12 cellular contexts compared by ENCODE assay signal in genomic region chr14:56686416-56686815, GRCh38.
DNase-seq lines count a peak whose midpoint lies in the region; ATAC-seq and TF ChIP-seq lines count a peak whose summit lies in the region.
"Had no signal": no experiment of that assay in that cellular context is flagged by ENCODE, and none has a peak within 500 bp of the region (broad histone marks: within the 10 kb centered on the region; RNA-seq: fewer than 3 reads in every experiment).

No MANE protein-coding gene starts in this region.

- no peak for ATAC-seq in DND-41 (ENCODE audit: insufficient read depth, low read depth)
- ATAC-seq in HG03039 (IDR thresholded peaks at IDR 0.05; ENCODE audit: unreplicated experiment) = no peak
- ATAC-seq in GM21367 (IDR thresholded peaks at IDR 0.05; ENCODE audit: unreplicated experiment) = no peak
- ATAC-seq in GM21390 (IDR thresholded peaks at IDR 0.05; ENCODE audit: unreplicated experiment) = no peak
- ATAC-seq: T-helper 17 cell had no signal

- H3K27ac ChIP-seq in DND-41 (ENCODE audit: low read length) = no peak overlapping the region

- H3K4me3 ChIP-seq in DND-41 (ENCODE audit: low read depth in 1 of 2, low read length in 2 of 2) = no peak overlapping the region

- no peaks in the 10 kb centered on the region for H3K4me1 ChIP-seq in DND-41 (ENCODE audit: insufficient read depth, low read length)

- no peaks in the 10 kb centered on the region for H4K20me1 ChIP-seq in DND-41 (ENCODE audit: insufficient read depth, low read length)

- DNase-seq in DND-41 (no peak), NCI-H1694 (lab: John Stamatoyannopoulos, UW) (peak; percentile 22), cerebellar cortex (ENCODE audit: low spot score) (peak; percentile 63), midbrain (lab: John Stamatoyannopoulos, UW) (peak; percentile 11)
- no peak for DNase-seq in activated effector memory CD4-positive, alpha-beta T cell treated with anti-CD3 and anti-CD28 coated beads, Interleukin-2, amount 50 U/mL, for 16 hours
- DNase-seq: foreskin fibroblast, HFFc6, NCI-H446, T-helper 17 cell had no signal

- no peaks in the 10 kb centered on the region for H3K9me3 ChIP-seq in DND-41 (ENCODE audit: insufficient read depth, low read length, severe bottlenecking)

- H3K4me2 ChIP-seq in DND-41 (ENCODE audit: insufficient read depth, low read length) = no peak overlapping the region

- TF ChIP-seq CTCF in DND-41 (IDR thresholded peaks at IDR 0.05; ENCODE audit: borderline replicate concordance, extremely low read depth, low read length, poor library complexity, severe bottlenecking) = peak; percentile 23

- H3K9ac ChIP-seq in DND-41 (ENCODE audit: low read depth, low read length) = no peak overlapping the region

- H3K36me3 ChIP-seq in DND-41 (ENCODE audit: insufficient read depth, low read length) = no peaks in the 10 kb centered on the region

- H3K79me2 ChIP-seq in DND-41 (ENCODE audit: insufficient read depth, low read length) = no peaks in the 10 kb centered on the region

- H3K27me3 ChIP-seq in DND-41 (ENCODE audit: insufficient read depth, low read length, poor library complexity) = peaks cover 5% of the 10 kb centered on the region

- no peak overlapping the region for H2AFZ ChIP-seq in DND-41 (ENCODE audit: low read depth, low read length)

Comparison
In these comparisons a context has a peak if more than half of its experiments do, and no peak if none do; other contexts are left out.
1. DNase-seq: peak in NCI-H1694 (single experiment), cerebellar cortex (single experiment) and midbrain (single experiment); none in DND-41 (single experiment) and activated effector memory CD4-positive, alpha-beta T cell treated with anti-CD3 and anti-CD28 coated beads, Interleukin-2, amount 50 U/mL, for 16 hours (single experiment).